ENCODE assay signal across 31 cellular contexts in genomic region chr14:105381446-105382342, GRCh38.
"Had no signal": no experiment of that assay in that cellular context is flagged by ENCODE, and none has a peak within 500 bp of the region (broad histone marks: within the 10 kb centered on the region; RNA-seq: fewer than 3 reads in every experiment).

No MANE protein-coding gene starts in this region.

- H3K4me2 ChIP-seq: KMS-11, SK-N-SH had no signal

- ATAC-seq: activated CD4-positive, alpha-beta T cell treated with anti-CD3 and anti-CD28 coated beads for 36 hours; activated CD4-positive, CD25-positive, alpha-beta regulatory T cell treated with anti-CD3 and anti-CD28 coated beads, Interleukin-2, amount 50 U/mL, for 24 hours; activated naive CD4-positive, alpha-beta T cell treated with anti-CD3 and anti-CD28 coated beads, Interleukin-2, amount 50 U/mL, for 72 hours; activated T-cell treated with anti-CD3 and anti-CD28 coated beads, Interleukin-2, amount 50 U/mL, for 4 hours; body of pancreas; PC-3; WTC11 had no signal

- H3K36me3 ChIP-seq: breast epithelium, SJCRH30 had no signal

- H3K9ac ChIP-seq: KMS-11, SK-N-SH had no signal

- H3K4me1 ChIP-seq: adrenal gland, body of pancreas, breast epithelium, Peyer's patch had no signal

- H3K9me3 ChIP-seq: adrenal gland, body of pancreas, breast epithelium, Peyer's patch, SJCRH30, SK-N-SH had no signal

- H3K27me3 ChIP-seq: adrenal gland, body of pancreas, breast epithelium, Peyer's patch, SJCRH30 had no signal

- H3K27ac ChIP-seq: adrenal gland, body of pancreas, breast epithelium, KMS-11, Peyer's patch, SJCRH30 had no signal

- H3K4me3 ChIP-seq: adrenal gland, body of pancreas, breast epithelium, Peyer's patch, SJCRH30 had no signal

- DNase-seq: activated CD4-positive, alpha-beta T cell treated with anti-CD3 and anti-CD28 coated beads for 36 hours; activated CD4-positive, alpha-beta T cell treated with anti-CD3 and anti-CD28 coated beads, Interleukin-2, amount 10 ng/mL, durations not matched to agents 7 days and 5 days; activated CD4-positive, alpha-beta T cell treated with anti-CD3 and anti-CD28 coated beads, Interleukin-2, amount 50 U/mL, for 48 hours; activated CD8-positive, alpha-beta memory T cell treated with anti-CD3 and anti-CD28 coated beads, Interleukin-2, amount 50 U/mL, for 4 hours; activated gamma-delta T cell treated with Interleukin-2 at 50 U/mL for 16 hours; activated naive CD4-positive, alpha-beta T cell treated with anti-CD3 and anti-CD28 coated beads for 36 hours; activated T-cell treated with anti-CD3 and anti-CD28 coated beads for 4 hours; activated T-cell treated with anti-CD3 and anti-CD28 coated beads, Interleukin-2, amount 50 U/mL, for 4 hours; adrenal gland; body of pancreas; caudate nucleus; MM.1S; MV-4-11; NCI-H1092; NCI-H1436 treated with DMSO at 0.1 percent for 48 hours; NCI-H1694 treated with DMSO at 0.1 percent for 48 hours; NCI-H2029; NCI-H345; NCI-H524 treated with DMSO at 0.1 percent for 48 hours; NK-92 treated with Interleukin-12 subunit alpha and Interleukin-12 subunit beta, amount 100 ng/mL, for 24 hours; PC-3; Peyer's patch; RPMI8226; SHP77; SJCRH30; SK-N-SH had no signal
